24 cellular contexts compared by ENCODE assay signal in genomic region chr12:122159879-122160278, GRCh38. TPM values are rescaled to one million over a fixed set of nuclear protein-coding genes. Genes with fewer than 3 reads are reported as not detected.
DNase-seq lines count a peak whose midpoint lies in the region; ATAC-seq, FAIRE-seq and TF ChIP-seq lines count a peak whose summit lies in the region.
"Had no signal": no experiment of that assay in that cellular context is flagged by ENCODE, and none has a peak within 500 bp of the region (broad histone marks: within the 10 kb centered on the region; RNA-seq: fewer than 3 reads in every experiment).

No MANE protein-coding gene starts in this region.

- WGBS in GM12878 (ENCODE audit: insufficient coverage, insufficient replicate concordance, low lambda C conversion rate, missing lambda C conversion rate): 35% methylated on average over 4 of the region's 4 CpGs
- WGBS in sigmoid colon, 2 donors: 69 to 83% methylated on average over 4 of the region's 4 CpGs

- CTCF ChIA-PET in CD4-positive, alpha-beta T cell (lab: Charles Lee): no interaction called here
- CTCF ChIA-PET in GM12878 (lab: Yijun Ruan, JAX): interaction anchor here (1.4 to 2.5 kb wide), 2 partner anchors 105 to 175 kb away, joined by 3 to 5 read pairs; no protein-coding TSS in a partner anchor

- H3K9ac ChIP-seq in DND-41 (ENCODE audit: low read depth, low read length) (no peak overlapping the region), GM12878 (ENCODE audit: control insufficient read depth, insufficient read depth, low read length) (no peak overlapping the region)

- H4K20me1 ChIP-seq in DND-41 (ENCODE audit: insufficient read depth, low read length): no peaks in the 10 kb centered on the region
- no peaks in the 10 kb centered on the region for H4K20me1 ChIP-seq in GM12878 (ENCODE audit: control insufficient read depth, insufficient read depth)

- no peak for DNase-seq in CD4-positive, alpha-beta T cell
- DNase-seq in DND-41 (no peak), KBM-7 (peak; percentile 21), GM12878 (ENCODE audit: low read depth, low spot score) (no peak), sigmoid colon (no peak), NCI-H526 (lab: John Stamatoyannopoulos, UW) (no peak)
- no peak for DNase-seq in activated T-cell treated with anti-CD3 and anti-CD28 coated beads, Interleukin-2, amount 50 U/mL, for 24 hours
- DNase-seq: activated CD4-positive, alpha-beta T cell treated with anti-CD3 and anti-CD28 coated beads for 48 hours; activated naive CD4-positive, alpha-beta T cell treated with anti-CD3 and anti-CD28 coated beads for 36 hours; left colon; NCI-H2081 treated with DMSO at 0.1 percent for 48 hours; NK-92 treated with Interleukin-12 subunit alpha and Interleukin-12 subunit beta, amount 100 ng/mL, for 24 hours; stimulated activated CD4-positive, alpha-beta T cell treated with anti-CD3 and anti-CD28 coated beads, Interleukin-2, amount 100 ng/mL, for 48 hours; stomach; upper lobe of right lung had no signal

- no peak for ATAC-seq in CD4-positive, alpha-beta T cell (ENCODE audit: poor library complexity)
- ATAC-seq in DND-41 (ENCODE audit: insufficient read depth, low read depth) (no peak), GM12878 (no peak), GM21528 (IDR thresholded peaks at IDR 0.05; ENCODE audit: low FRiP score, unreplicated experiment) (no peak)
- ATAC-seq: left colon, upper lobe of right lung had no signal

- intact Hi-C loops in CD4-positive, alpha-beta T cell (cut with DNase I, micrococcal nuclease): no loop called here
- intact Hi-C loops in GM12878 (cut with micrococcal nuclease; ENCODE audit: unreplicated experiment): no loop called here
- intact Hi-C loops in sigmoid colon (cut with DNase I): no loop called here

- no peak overlapping the region for H3K27ac Mint-ChIP-seq in CD4-positive, alpha-beta T cell
- H3K27ac Mint-ChIP-seq in activated T-cell treated with anti-CD3 and anti-CD28 coated beads, Interleukin-2, amount 50 U/mL, for 24 hours: no peak overlapping the region
- H3K27ac Mint-ChIP-seq: activated naive CD4-positive, alpha-beta T cell treated with anti-CD3 and anti-CD28 coated beads for 36 hours; IgD-negative memory B cell; mesothelial cell of epicardium; progenitor cell of endocrine pancreas had no signal

- no peak overlapping the region for H2AFZ ChIP-seq in DND-41 (ENCODE audit: low read depth, low read length)
- H2AFZ ChIP-seq in GM12878 (ENCODE audit: control insufficient read depth, low read depth, low read length): no peak overlapping the region

- H3K4me3 Mint-ChIP-seq in CD4-positive, alpha-beta T cell: no peak overlapping the region
- H3K4me3 Mint-ChIP-seq in activated T-cell treated with anti-CD3 and anti-CD28 coated beads, Interleukin-2, amount 50 U/mL, for 24 hours: no peak overlapping the region
- H3K4me3 Mint-ChIP-seq: activated naive CD4-positive, alpha-beta T cell treated with anti-CD3 and anti-CD28 coated beads for 36 hours; central memory CD8-positive, alpha-beta T cell; IgD-negative memory B cell; mesothelial cell of epicardium had no signal

- H3K9me3 Mint-ChIP-seq in CD4-positive, alpha-beta T cell: no peaks in the 10 kb centered on the region
- H3K9me3 Mint-ChIP-seq in activated T-cell treated with anti-CD3 and anti-CD28 coated beads, Interleukin-2, amount 50 U/mL, for 24 hours: no peaks in the 10 kb centered on the region
- H3K9me3 Mint-ChIP-seq: activated naive CD4-positive, alpha-beta T cell treated with anti-CD3 and anti-CD28 coated beads for 36 hours; central memory CD8-positive, alpha-beta T cell; IgD-negative memory B cell; mesothelial cell of epicardium had no signal

- peak; percentile 7 for TF ChIP-seq CTCF in CD4-positive, alpha-beta T cell (IDR thresholded peaks at IDR 0.05)
- TF ChIP-seq CTCF in DND-41 (IDR thresholded peaks at IDR 0.05; ENCODE audit: borderline replicate concordance, extremely low read depth, low read length, poor library complexity, severe bottlenecking) (peak; percentile 38), GM12878 (IDR thresholded peaks at IDR 0.05 in 2 of 3, conservative IDR thresholded peaks at IDR 0.05 in 1 of 3; ENCODE audit: control insufficient read depth in 2 of 3, extremely low read depth in 1 of 3, insufficient read depth in 1 of 3, low read depth in 3 of 3, low read length in 3 of 3) (peak in 1 of 3 experiments; percentile 39; a peak in 2 of 6 replicates), sigmoid colon (IDR thresholded peaks at IDR 0.05) (no peak)

- no peak for TF ChIP-seq POLR2A in GM12878 (IDR thresholded peaks at IDR 0.05; ENCODE audit: low read depth, low read length)
- TF ChIP-seq POLR2A in sigmoid colon (IDR thresholded peaks at IDR 0.05): no peak

- H3K27me3 ChIP-seq in CD4-positive, alpha-beta T cell (ENCODE audit: control insufficient read depth, insufficient read depth, low read length): no peaks in the 10 kb centered on the region
- H3K27me3 ChIP-seq in DND-41 (ENCODE audit: insufficient read depth, low read length, poor library complexity): no peaks in the 10 kb centered on the region
- no peaks in the 10 kb centered on the region for H3K27me3 ChIP-seq in GM12878 (replicated peaks in 1 of 2; ENCODE audit: control insufficient read depth in 2 of 2, insufficient read depth in 2 of 2, low read length in 1 of 2)
- no peaks in the 10 kb centered on the region for H3K27me3 ChIP-seq in sigmoid colon
- H3K27me3 ChIP-seq: esophagus muscularis mucosa, stomach, upper lobe of right lung had no signal

- SMC1A ChIA-PET in GM12878 (lab: Charles Lee; ENCODE audit: uncharacterized antibody, unreplicated experiment): no interaction called here

- peak; percentile 68 for TF ChIP-seq RAD21 in GM12878 (IDR thresholded peaks at IDR 0.05; ENCODE audit: insufficient read depth, low read depth, low read length)

- POLR2A ChIA-PET in CD4-positive, alpha-beta T cell (lab: Charles Lee): no interaction called here
- POLR2A ChIA-PET in GM12878 (lab: Charles Lee): no interaction called here

- in situ Hi-C loops in KBM-7 (cut with MboI; ENCODE audit: low pct_unique_long_range_greater_than_20kb, low sequenced_read_pairs) (no loop called here), GM12878 (cut with MboI) (no loop called here)

- peak; percentile 38 for FAIRE-seq in GM12878 (lab: Jason Lieb, UNC)
- FAIRE-seq: TTC549 had no signal

- H3K27me3 Mint-ChIP-seq in CD4-positive, alpha-beta T cell: no peaks in the 10 kb centered on the region
- H3K27me3 Mint-ChIP-seq in activated T-cell treated with anti-CD3 and anti-CD28 coated beads, Interleukin-2, amount 50 U/mL, for 24 hours: peaks cover 4% of the 10 kb centered on the region
- H3K27me3 Mint-ChIP-seq: central memory CD8-positive, alpha-beta T cell had no signal

- H3K4me1 Mint-ChIP-seq in CD4-positive, alpha-beta T cell (ENCODE audit: low read depth): no peaks in the 10 kb centered on the region
- peaks cover 12% of the 10 kb centered on the region for H3K4me1 Mint-ChIP-seq in activated T-cell treated with anti-CD3 and anti-CD28 coated beads, Interleukin-2, amount 50 U/mL, for 24 hours (ENCODE audit: low read depth)
- H3K4me1 Mint-ChIP-seq: IgD-negative memory B cell, mesothelial cell of epicardium had no signal

- BruUV-seq in GM12878 (replicated peaks; lab: Mats Ljungman, UMichigan): no TSS peak

- H3K36me3 Mint-ChIP-seq in CD4-positive, alpha-beta T cell (ENCODE audit: low read depth): no peaks in the 10 kb centered on the region
- H3K36me3 Mint-ChIP-seq in activated T-cell treated with anti-CD3 and anti-CD28 coated beads, Interleukin-2, amount 50 U/mL, for 24 hours (ENCODE audit: low read depth): no peaks in the 10 kb centered on the region
- H3K36me3 Mint-ChIP-seq: IgD-negative memory B cell, mesothelial cell of epicardium had no signal

- no peaks in the 10 kb centered on the region for H3K36me3 ChIP-seq in DND-41 (ENCODE audit: insufficient read depth, low read length)
- H3K36me3 ChIP-seq in GM12878 (ENCODE audit: control insufficient read depth in 2 of 2, insufficient read depth in 2 of 2, low read length in 1 of 2): no peaks in the 10 kb centered on the region
- no peaks in the 10 kb centered on the region for H3K36me3 ChIP-seq in sigmoid colon
- H3K36me3 ChIP-seq: esophagus muscularis mucosa, upper lobe of right lung had no signal

- no peak overlapping the region for H3K27ac ChIP-seq in CD4-positive, alpha-beta T cell (ENCODE audit: low read depth, low read length)
- H3K27ac ChIP-seq in DND-41 (ENCODE audit: low read length) (no peak overlapping the region), GM12878 (ENCODE audit: control insufficient read depth, insufficient read depth) (no peak overlapping the region), sigmoid colon (no peak overlapping the region)
- H3K27ac ChIP-seq: esophagus muscularis mucosa, skin epidermis, stomach, upper lobe of right lung had no signal

- no peaks in the 10 kb centered on the region for H3K79me2 ChIP-seq in DND-41 (ENCODE audit: insufficient read depth, low read length)
- no peaks in the 10 kb centered on the region for H3K79me2 ChIP-seq in GM12878 (ENCODE audit: control insufficient read depth, insufficient read depth, low read length)

- TF ChIP-seq EP300 in GM12878 (IDR thresholded peaks at IDR 0.05; ENCODE audit: borderline replicate concordance in 1 of 2, control insufficient read depth in 1 of 2, low read depth in 2 of 2, low read length in 2 of 2) (no peak), sigmoid colon (IDR thresholded peaks at IDR 0.05) (no peak)

- H3K4me2 ChIP-seq in DND-41 (ENCODE audit: insufficient read depth, low read length): no peak overlapping the region
- no peak overlapping the region for H3K4me2 ChIP-seq in GM12878 (ENCODE audit: control insufficient read depth, insufficient read depth)

- no peaks in the 10 kb centered on the region for H3K9me3 ChIP-seq in CD4-positive, alpha-beta T cell (ENCODE audit: control insufficient read depth, low read length)
- H3K9me3 ChIP-seq in DND-41 (ENCODE audit: insufficient read depth, low read length, severe bottlenecking) (no peaks in the 10 kb centered on the region), GM12878 (replicated peaks; ENCODE audit: control insufficient read depth, insufficient read depth, low read length) (no peaks in the 10 kb centered on the region), sigmoid colon (no peaks in the 10 kb centered on the region)
- H3K9me3 ChIP-seq: esophagus muscularis mucosa, stomach, upper lobe of right lung had no signal

- RAD21 ChIA-PET in GM12878 (lab: Charles Lee; ENCODE audit: unreplicated experiment): no interaction called here

- H3K4me3 ChIP-seq in DND-41 (ENCODE audit: low read depth in 1 of 2, low read length in 2 of 2) (no peak overlapping the region), GM12878 (no peak overlapping the region), sigmoid colon (no peak overlapping the region)
- H3K4me3 ChIP-seq: esophagus muscularis mucosa, skin epidermis, stomach, upper lobe of right lung had no signal

- H3K4me1 ChIP-seq in DND-41 (ENCODE audit: insufficient read depth, low read length) (no peaks in the 10 kb centered on the region), GM12878 (ENCODE audit: control insufficient read depth, insufficient read depth, low read length) (peaks cover 5% of the 10 kb centered on the region), sigmoid colon (no peaks in the 10 kb centered on the region)
- H3K4me1 ChIP-seq: esophagus muscularis mucosa, stomach, upper lobe of right lung had no signal

RNA-seq across cellular contexts. Expression of gene IL31, which starts 14.1 kb away (rescaled TPM):
- total RNA-seq in CD4-positive, alpha-beta T cell: not detected
- total RNA-seq in GM12878 (2013; cell fraction: nucleolus; rRNA removed): not detected in 2 replicates
- total RNA-seq in GM12878 (2014; rRNA removed): not detected in 2 replicates
- total RNA-seq in GM12878 (2014; rRNA removed; fragmentation: Illumina TruSeq; extraction: Trizol): not detected in 2 replicates
- total RNA-seq in GM12878 (2021): not detected in 2 replicates
- not detected for polyA plus RNA-seq in GM12878 (2011; ENCODE audit: low read depth)
- polyA plus RNA-seq in GM12878 (2011; rRNA removed): not detected in 2 replicates
- polyA plus RNA-seq in GM12878 (2011; cell fraction: cytosol; rRNA removed): not detected in 2 replicates
- not detected in 2 replicates for polyA plus RNA-seq in GM12878 (2011; cell fraction: nucleus; rRNA removed)
- not detected in 2 replicates for polyA plus RNA-seq in GM12878 (2012)
- not detected in 2 replicates for polyA plus RNA-seq in GM12878 (2014; fragmentation: Illumina TruSeq; extraction: Trizol)
- polyA plus RNA-seq in GM12878 (2014; fragmentation: Nextera tagmentation; extraction: Ambion mirVana): not detected
- polyA plus RNA-seq in GM12878 (2014; rRNA removed): not detected in 2 replicates
- not detected for polyA plus RNA-seq in GM12878 (2016; fragmentation: Nextera tagmentation; extraction: Ambion mirVana)
- polyA minus RNA-seq in GM12878 (2011; rRNA and poly(A)+ RNA removed): not detected in 2 replicates
- not detected in 2 replicates for polyA minus RNA-seq in GM12878 (2011; cell fraction: cytosol; rRNA and poly(A)+ RNA removed)
- not detected in 2 replicates for polyA minus RNA-seq in GM12878 (2011; cell fraction: nucleus; rRNA and poly(A)+ RNA removed)
- not detected for total RNA-seq in sigmoid colon
- polyA plus RNA-seq in sigmoid colon: not detected
- total RNA-seq: activated naive CD4-positive, alpha-beta T cell treated with anti-CD3 and anti-CD28 coated beads for 36 hours; esophagus muscularis mucosa; left colon; mesothelial cell of epicardium; progenitor cell of endocrine pancreas; stomach; upper lobe of right lung had no signal
- polyA plus RNA-seq: IgD-negative memory B cell, neural cell, stomach had no signal

RNA-seq across cellular contexts. Expression of gene LRRC43, which starts 23.0 kb away (rescaled TPM):
- not detected for total RNA-seq in CD4-positive, alpha-beta T cell
- total RNA-seq in GM12878 (2013; cell fraction: nucleolus; rRNA removed): 0.22 and 0.35 TPM in 2 replicates
- total RNA-seq in GM12878 (2014; rRNA removed) (0.27 TPM in 1 of 2 replicates, not detected in the other), GM12878 (2014; rRNA removed; fragmentation: Illumina TruSeq; extraction: Trizol) (not detected in 2 replicates), GM12878 (2021) (0.16 and 0.23 TPM in 2 replicates), sigmoid colon (1 to 10 TPM in 2 of 4 donors, under 1 TPM in 1, not detected in 1; 0.54 to 4.4 (median 1.9) TPM)
- polyA plus RNA-seq in GM12878 (2011; ENCODE audit: low read depth): not detected
- polyA plus RNA-seq in GM12878 (2011; rRNA removed) (not detected in 2 replicates), GM12878 (2014; fragmentation: Illumina TruSeq; extraction: Trizol) (0.52 TPM in 1 of 2 replicates, not detected in the other), GM12878 (2014; fragmentation: Nextera tagmentation; extraction: Ambion mirVana) (not detected), GM12878 (2014; rRNA removed) (0.33 TPM in 1 of 2 replicates, not detected in the other), GM12878 (2016; fragmentation: Nextera tagmentation; extraction: Ambion mirVana) (not detected), sigmoid colon (under 1 TPM in 1 of 3 donors, not detected in 2; 0.19 TPM)
- polyA plus RNA-seq in GM12878 (2011; cell fraction: cytosol; rRNA removed): not detected in 2 replicates
- not detected in 2 replicates for polyA plus RNA-seq in GM12878 (2011; cell fraction: nucleus; rRNA removed)
- not detected in 2 replicates for polyA plus RNA-seq in GM12878 (2012)
- not detected in 2 replicates for polyA minus RNA-seq in GM12878 (2011; rRNA and poly(A)+ RNA removed)
- polyA minus RNA-seq in GM12878 (2011; cell fraction: cytosol; rRNA and poly(A)+ RNA removed): not detected in 2 replicates
- polyA minus RNA-seq in GM12878 (2011; cell fraction: nucleus; rRNA and poly(A)+ RNA removed): not detected in 2 replicates
- total RNA-seq: upper lobe of right lung had no signal
- polyA plus RNA-seq: IgD-negative memory B cell, stomach had no signal

RNA-seq across cellular contexts. Expression of gene B3GNT4, which starts 43.6 kb away (rescaled TPM):
- total RNA-seq in CD4-positive, alpha-beta T cell: not detected
- 0.13 TPM in 1 of 2 replicates, not detected in the other for total RNA-seq in GM12878 (2013; cell fraction: nucleolus; rRNA removed)
- not detected in 2 replicates for total RNA-seq in GM12878 (2014; rRNA removed)
- total RNA-seq in GM12878 (2014; rRNA removed; fragmentation: Illumina TruSeq; extraction: Trizol): not detected in 2 replicates
- not detected in 2 replicates for total RNA-seq in GM12878 (2021)
- 0.41 TPM for polyA plus RNA-seq in GM12878 (2011; ENCODE audit: low read depth)
- polyA plus RNA-seq in GM12878 (2011; rRNA removed): not detected in 2 replicates
- 0.02 and 0.03 TPM in 2 replicates for polyA plus RNA-seq in GM12878 (2011; cell fraction: cytosol; rRNA removed)
- polyA plus RNA-seq in GM12878 (2011; cell fraction: nucleus; rRNA removed): 0.06 and 0.18 TPM in 2 replicates
- polyA plus RNA-seq in GM12878 (2012): 0.50 and 0.88 TPM in 2 replicates
- not detected in 2 replicates for polyA plus RNA-seq in GM12878 (2014; fragmentation: Illumina TruSeq; extraction: Trizol)
- polyA plus RNA-seq in GM12878 (2014; fragmentation: Nextera tagmentation; extraction: Ambion mirVana): under 1 TPM in 1 of 2 experiments, not detected in 1; 0.04 TPM
- polyA plus RNA-seq in GM12878 (2014; rRNA removed): not detected in 2 replicates
- polyA plus RNA-seq in GM12878 (2016; fragmentation: Nextera tagmentation; extraction: Ambion mirVana): under 1 TPM; 0.88 to 0.95 TPM
- polyA minus RNA-seq in GM12878 (2011; rRNA and poly(A)+ RNA removed): not detected in 2 replicates
- polyA minus RNA-seq in GM12878 (2011; cell fraction: cytosol; rRNA and poly(A)+ RNA removed): not detected in 2 replicates
- 0.36 TPM in 1 of 2 replicates, not detected in the other for polyA minus RNA-seq in GM12878 (2011; cell fraction: nucleus; rRNA and poly(A)+ RNA removed)
- total RNA-seq in sigmoid colon: under 1 TPM in 2 of 4 donors, not detected in 2; under 0.01 to 0.55 TPM
- polyA plus RNA-seq in sigmoid colon: 1 to 10 TPM in 1 of 3 donors, under 1 TPM in 2; 0.46 to 1.0 (median 0.60) TPM
- total RNA-seq: esophagus muscularis mucosa had no signal

Comparison
In these comparisons a context has a peak if more than half of its experiments do, and no peak if none do; other contexts are left out.
1. CTCF ChIP-seq: peak in CD4-positive, alpha-beta T cell (single experiment) and DND-41 (single experiment); none in sigmoid colon (0 of 4).